11 cellular contexts compared by ENCODE assay signal in the genomic region with DNA sequence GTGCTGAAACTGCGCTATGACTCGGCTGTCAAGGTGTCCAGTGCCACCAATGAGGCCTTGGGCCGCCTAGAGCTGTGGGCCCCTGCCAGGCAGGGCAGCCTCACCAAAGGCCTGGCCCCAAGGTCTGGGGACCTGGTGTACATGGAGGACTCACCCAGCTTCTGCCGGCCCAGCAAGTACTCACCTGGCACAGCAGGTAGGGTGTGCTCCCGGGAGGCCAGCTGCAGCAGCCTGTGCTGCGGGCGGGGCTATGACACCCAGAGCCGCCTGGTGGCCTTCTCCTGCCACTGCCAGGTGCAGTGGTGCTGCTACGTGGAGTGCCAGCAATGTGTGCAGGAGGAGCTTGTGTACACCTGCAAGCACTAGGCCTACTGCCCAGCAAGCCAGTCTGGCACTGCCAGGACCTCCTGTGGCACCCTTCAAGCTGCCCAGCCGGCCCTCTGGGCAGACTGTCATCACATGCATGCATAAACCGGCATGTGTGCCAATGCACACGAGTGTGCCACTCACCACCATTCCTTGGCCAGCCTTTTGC. TPM values are rescaled to one million over a fixed set of nuclear protein-coding genes. Genes with fewer than 3 reads are reported as not detected.
DNase-seq lines count a peak whose midpoint lies in the region; ATAC-seq, FAIRE-seq and TF ChIP-seq lines count a peak whose summit lies in the region.
"Had no signal": no experiment of that assay in that cellular context is flagged by ENCODE, and none has a peak within 500 bp of the region (broad histone marks: within the 10 kb centered on the region; RNA-seq: fewer than 3 reads in every experiment).

No MANE protein-coding gene starts in this region.

- POLR2A ChIA-PET in AG04450 (lab: Yijun Ruan, JAX) = no interaction called here

- H3K27me3 ChIP-seq in AG04450 (ENCODE audit: control insufficient read depth, insufficient read depth, low read length) = peaks cover 25% of the 10 kb centered on the region
- H3K27me3 ChIP-seq in foreskin keratinocyte = peaks cover 11% of the 10 kb centered on the region

- CTCF ChIA-PET in AG04450 (lab: Charles Lee) = no interaction called here

- H3K9me3 ChIP-seq in AG04450 (ENCODE audit: control insufficient read depth, insufficient read depth, low read length) = no peaks in the 10 kb centered on the region

- no peak overlapping the region for H3K27ac ChIP-seq in AG04450 (ENCODE audit: low read depth, low read length)
- no peak overlapping the region for H3K27ac ChIP-seq in foreskin keratinocyte
- H3K27ac ChIP-seq: HL-60 had no signal

- peak; percentile 14; the same call in 1 of the 2 replicates for TF ChIP-seq CTCF in AG04450 (IDR thresholded peaks at IDR 0.05; ENCODE audit: low read depth, low read length)
- TF ChIP-seq CTCF in foreskin keratinocyte (conservative IDR thresholded peaks at IDR 0.05) = peak; percentile 73

- no peaks in the 10 kb centered on the region for H3K4me1 ChIP-seq in foreskin keratinocyte

- ATAC-seq in foreskin keratinocyte (peak; percentile 82), HG02852 (IDR thresholded peaks at IDR 0.05; ENCODE audit: unreplicated experiment) (no peak), GM18861 (IDR thresholded peaks at IDR 0.05; ENCODE audit: unreplicated experiment) (no peak)

- no peak for DNase-seq in AG04450 (ENCODE audit: low read depth, low spot score)
- peak; percentile 37 for DNase-seq in GM19239 (ENCODE audit: insufficient read length, low spot score)
- peak; percentile 84 for DNase-seq in NCI-H69 (lab: John Stamatoyannopoulos, UW)
- DNase-seq in foreskin keratinocyte = peak; percentile 6 to 31
- DNase-seq in A172 (ENCODE audit: low spot score) = no peak
- DNase-seq in NK-92 treated with Interleukin-12 subunit alpha and Interleukin-12 subunit beta, amount 100 ng/mL, for 24 hours (lab: John Stamatoyannopoulos, UW) = no peak
- DNase-seq: activated CD8-positive, alpha-beta memory T cell treated with anti-CD3 and anti-CD28 coated beads, Interleukin-2, amount 50 U/mL, for 48 hours had no signal

- FAIRE-seq in GM19239 (lab: Jason Lieb, UNC) = no peak

- no peak overlapping the region for H3K4me3 ChIP-seq in AG04450 (ENCODE audit: low read depth, low read length)

RNA-seq across cellular contexts. Expression of a gene that starts 25.0 kb away (rescaled TPM):
- polyA plus RNA-seq in AG04450 (2011; rRNA removed) (not detected in 2 replicates), foreskin keratinocyte (not detected in 2 replicates)
- polyA minus RNA-seq in AG04450 (2011; rRNA and poly(A)+ RNA removed) = not detected in 2 replicates
- not detected in 2 replicates for total RNA-seq in foreskin keratinocyte
- not detected in 2 replicates for total RNA-seq in A172 (2014; rRNA removed; shearing (Covaris generic))
- total RNA-seq: skeletal muscle tissue had no signal

RNA-seq across cellular contexts. Expression of a gene that starts 46.5 kb away (rescaled TPM):
- 87.1 and 87.7 TPM in 2 replicates for polyA plus RNA-seq in AG04450 (2011; rRNA removed)
- polyA minus RNA-seq in AG04450 (2011; rRNA and poly(A)+ RNA removed) = 88.8 and 104 TPM in 2 replicates
- 34.6 and 41.1 TPM in 2 replicates for total RNA-seq in foreskin keratinocyte
- polyA plus RNA-seq in foreskin keratinocyte = 34.3 and 38.4 TPM in 2 replicates
- total RNA-seq in A172 (2014; rRNA removed; shearing (Covaris generic)) = 41.0 and 50.4 TPM in 2 replicates

RNA-seq across cellular contexts. Expression of a gene that starts 57.9 kb away (rescaled TPM):
- polyA plus RNA-seq in AG04450 (2011; rRNA removed) = 1.1 and 1.4 TPM in 2 replicates
- 0.96 and 1.1 TPM in 2 replicates for polyA minus RNA-seq in AG04450 (2011; rRNA and poly(A)+ RNA removed)
- total RNA-seq in foreskin keratinocyte = 1.2 and 1.3 TPM in 2 replicates
- polyA plus RNA-seq in foreskin keratinocyte = 0.87 and 0.99 TPM in 2 replicates
- 5.3 and 6.0 TPM in 2 replicates for total RNA-seq in A172 (2014; rRNA removed; shearing (Covaris generic))

Comparison
In these comparisons a context has a peak if more than half of its experiments do, and no peak if none do; other contexts are left out.
1. DNase-seq: peak in GM19239 (single experiment), NCI-H69 (single experiment) and foreskin keratinocyte (2 of 2); none in AG04450 (single experiment), A172 (single experiment) and NK-92 treated with Interleukin-12 subunit alpha and Interleukin-12 subunit beta, amount 100 ng/mL, for 24 hours (single experiment).